ENCODE assay signal across 8 cellular contexts in the genomic region with DNA sequence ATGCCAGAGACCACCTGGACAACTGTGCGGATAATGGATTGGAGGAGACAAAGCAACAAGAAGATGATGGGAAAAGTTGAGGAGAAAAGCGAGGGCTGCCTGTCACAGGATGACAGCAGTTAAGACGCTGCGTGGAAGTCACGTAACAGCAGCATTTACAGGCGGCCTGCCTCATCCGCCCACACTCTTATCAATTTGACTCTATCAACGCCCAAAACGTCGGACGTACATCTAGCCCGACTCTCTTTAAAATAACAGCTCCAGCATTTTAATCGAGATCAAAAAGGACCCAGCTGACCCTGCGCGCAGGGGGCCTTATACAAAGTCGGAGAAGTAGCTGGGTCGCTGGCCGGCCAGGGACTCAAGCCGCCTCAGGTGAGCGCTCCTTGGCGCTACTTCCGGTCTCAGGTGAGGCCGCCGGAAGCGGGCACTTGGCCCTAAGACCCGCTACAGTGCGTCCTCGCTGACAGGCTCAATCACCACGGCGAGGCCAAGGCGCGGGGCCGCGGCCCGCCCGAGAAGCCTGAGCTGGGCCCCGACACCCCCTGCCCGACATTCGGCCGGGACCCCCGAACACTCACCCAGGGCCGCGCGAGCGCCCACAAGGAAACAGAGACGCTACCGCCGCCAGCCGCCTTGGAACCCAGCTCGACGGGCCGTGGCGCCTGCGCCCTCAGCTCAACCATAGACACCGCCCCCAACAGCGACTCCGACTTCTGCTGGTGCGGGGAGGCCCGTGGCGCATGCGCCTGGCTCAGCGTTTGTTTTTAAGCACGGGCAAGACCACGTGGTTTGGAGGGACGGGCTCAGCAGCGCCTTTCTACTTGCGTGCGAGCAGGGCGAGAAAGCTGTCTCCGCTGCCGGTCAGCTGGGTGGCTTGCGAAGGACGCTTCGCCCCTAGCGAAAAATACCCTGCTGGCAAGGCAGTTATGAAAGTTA. TPM values are rescaled to one million over a fixed set of nuclear protein-coding genes. Genes with fewer than 3 reads are reported as not detected.
DNase-seq lines count a peak whose midpoint lies in the region; ATAC-seq and TF ChIP-seq lines count a peak whose summit lies in the region.

TSS of gene ERCC6 (minus strand) at position 741 of the 939 bp plus-strand sequence.

- DNase-seq in GDM1 (lab: John Stamatoyannopoulos, UW): peak; percentile 94
- peak; percentile 98 for DNase-seq in HCEC 1CT
- peak; percentile 98 for DNase-seq in MM.1S
- DNase-seq in SIG-M5 (lab: John Stamatoyannopoulos, UW): peak; percentile 78
- DNase-seq in activated gamma-delta T cell (lab: John Stamatoyannopoulos, UW): peak; percentile 90
- peak; percentile 99 for DNase-seq in fibroblast of villous mesenchyme (ENCODE audit: low read depth)
- DNase-seq in stimulated activated naive CD8-positive, alpha-beta T cell treated with anti-CD3 and anti-CD28 coated beads, Interleukin-15, amount 100 ng/mL, for 72 hours: peak; percentile 95 to 98

- H2AFZ ChIP-seq in MM.1S (ENCODE audit: low read length) (peak within 1 kb of the TSS; percentile 79), neural cell (ENCODE audit: low read depth, low read length) (peak within 1 kb of the TSS; percentile 97)

- peak within 1 kb of the TSS; percentile 66 for H3K4me3 ChIP-seq in MM.1S (ENCODE audit: low read length)
- peak within 1 kb of the TSS; percentile 74 for H3K4me3 ChIP-seq in fibroblast of villous mesenchyme (ENCODE audit: low read depth, low read length)
- H3K4me3 ChIP-seq in neural cell (ENCODE audit: low read length): peak within 1 kb of the TSS; percentile 73

- no peak for TF ChIP-seq RAD21 in neural cell (conservative IDR thresholded peaks at IDR 0.05)

- no peaks in the 10 kb centered on the region for H3K27me3 ChIP-seq in MM.1S (replicated peaks; ENCODE audit: insufficient read depth, low read length)
- no peaks in the 10 kb centered on the region for H3K27me3 ChIP-seq in neural cell (ENCODE audit: insufficient read depth, low read depth, low read length)

- H3K79me2 ChIP-seq in MM.1S (ENCODE audit: low read length) (peaks cover 28% of the 10 kb centered on the region), neural cell (replicated peaks; ENCODE audit: insufficient read depth, low read length) (peaks cover 8% of the 10 kb centered on the region)

- peak; percentile 40 for TF ChIP-seq EP300 in neural cell (conservative IDR thresholded peaks at IDR 0.05; ENCODE audit: poor library complexity, severe bottlenecking)

- H3K27ac Mint-ChIP-seq in stimulated activated naive CD8-positive, alpha-beta T cell treated with anti-CD3 and anti-CD28 coated beads, Interleukin-15, amount 100 ng/mL, for 72 hours: peak within 1 kb of the TSS; percentile 98 to 99

- no peaks in the 10 kb centered on the region for H3K9me3 ChIP-seq in MM.1S (replicated peaks; ENCODE audit: insufficient read depth, low read length)
- no peaks in the 10 kb centered on the region for H3K9me3 ChIP-seq in neural cell (ENCODE audit: low read length)

- no peak for TF ChIP-seq CTCF in MM.1S (IDR thresholded peaks at IDR 0.05; ENCODE audit: low read length)
- TF ChIP-seq CTCF in fibroblast of villous mesenchyme (IDR thresholded peaks at IDR 0.05; ENCODE audit: insufficient read depth, low read depth, low read length): peak; percentile 13
- TF ChIP-seq CTCF in neural cell (IDR thresholded peaks at IDR 0.05; ENCODE audit: poor library complexity, severe bottlenecking): peak; percentile 51

- H3K9me3 Mint-ChIP-seq in stimulated activated naive CD8-positive, alpha-beta T cell treated with anti-CD3 and anti-CD28 coated beads, Interleukin-15, amount 100 ng/mL, for 72 hours: peaks cover 0 to 1% of the 10 kb centered on the region in 2 donors

- H3K4me3 Mint-ChIP-seq in stimulated activated naive CD8-positive, alpha-beta T cell treated with anti-CD3 and anti-CD28 coated beads, Interleukin-15, amount 100 ng/mL, for 72 hours: peak within 1 kb of the TSS; percentile 90 to 94

- H3K9ac ChIP-seq in MM.1S (ENCODE audit: low read length) (peak within 1 kb of the TSS; percentile 73), neural cell (ENCODE audit: low read length) (peak within 1 kb of the TSS; percentile 83)

- no peaks in the 10 kb centered on the region for H3K36me3 ChIP-seq in MM.1S (replicated peaks; ENCODE audit: insufficient read depth, low read length)
- no peaks in the 10 kb centered on the region for H3K36me3 ChIP-seq in neural cell (ENCODE audit: insufficient read depth, low read length)

- H3K27ac ChIP-seq in MM.1S (ENCODE audit: low read length) (peak within 1 kb of the TSS; percentile 67), neural cell (ENCODE audit: low read length) (peak within 1 kb of the TSS; percentile 85)

- H3F3A ChIP-seq in MM.1S (ENCODE audit: insufficient read depth, low read length) (peaks cover 10% of the 10 kb centered on the region), neural cell (ENCODE audit: insufficient read depth, low read length, poor library complexity, severe bottlenecking) (no peaks in the 10 kb centered on the region)

- H4K20me1 ChIP-seq in MM.1S (ENCODE audit: insufficient read depth, low read length) (0 out of 2 replicates have a peak, but pooled peaks cover 3% of the 10 kb centered on the region), neural cell (ENCODE audit: insufficient read depth) (no peaks in the 10 kb centered on the region)

- no peaks in the 10 kb centered on the region for H3K9me2 ChIP-seq in MM.1S (replicated peaks; ENCODE audit: insufficient read depth, low read length)
- H3K9me2 ChIP-seq in neural cell (ENCODE audit: insufficient read depth, low read length): no peaks in the 10 kb centered on the region

- peaks cover 20% of the 10 kb centered on the region for H3K4me1 ChIP-seq in MM.1S (ENCODE audit: low read length)

- H3K4me1 Mint-ChIP-seq in stimulated activated naive CD8-positive, alpha-beta T cell treated with anti-CD3 and anti-CD28 coated beads, Interleukin-15, amount 100 ng/mL, for 72 hours: peaks cover 46% of the 10 kb centered on the region

- peaks cover 33% of the 10 kb centered on the region for H3K27me3 Mint-ChIP-seq in stimulated activated naive CD8-positive, alpha-beta T cell treated with anti-CD3 and anti-CD28 coated beads, Interleukin-15, amount 100 ng/mL, for 72 hours

- H3K4me2 ChIP-seq in MM.1S (ENCODE audit: low read depth, low read length) (peak within 1 kb of the TSS; percentile 88), neural cell (ENCODE audit: low read length) (peak within 1 kb of the TSS; percentile 83)

- peak; percentile 93 for ATAC-seq in stimulated activated naive CD8-positive, alpha-beta T cell treated with anti-CD3 and anti-CD28 coated beads, Interleukin-15, amount 100 ng/mL, for 72 hours

TF ChIP-seq in neural cell, 6 proteins besides CTCF, POLR2A, EP300 and RAD21:
- TF ChIP-seq TAF1 (IDR thresholded peaks at IDR 0.05; ENCODE audit: low read depth) (peak; percentile 63), EZH2 (IDR thresholded peaks at IDR 0.05; ENCODE audit: borderline replicate concordance, insufficient read depth, low read length, poor library complexity, severe bottlenecking) (no peak), MXI1 (conservative IDR thresholded peaks at IDR 0.05; ENCODE audit: poor library complexity, severe bottlenecking) (peak; percentile 94), POLR2AphosphoS5 (IDR thresholded peaks at IDR 0.05) (peak; percentile 92), SMC3 (conservative IDR thresholded peaks at IDR 0.05; ENCODE audit: poor library complexity) (peak; percentile 27)
- TF ChIP-seq, protein P1, sequence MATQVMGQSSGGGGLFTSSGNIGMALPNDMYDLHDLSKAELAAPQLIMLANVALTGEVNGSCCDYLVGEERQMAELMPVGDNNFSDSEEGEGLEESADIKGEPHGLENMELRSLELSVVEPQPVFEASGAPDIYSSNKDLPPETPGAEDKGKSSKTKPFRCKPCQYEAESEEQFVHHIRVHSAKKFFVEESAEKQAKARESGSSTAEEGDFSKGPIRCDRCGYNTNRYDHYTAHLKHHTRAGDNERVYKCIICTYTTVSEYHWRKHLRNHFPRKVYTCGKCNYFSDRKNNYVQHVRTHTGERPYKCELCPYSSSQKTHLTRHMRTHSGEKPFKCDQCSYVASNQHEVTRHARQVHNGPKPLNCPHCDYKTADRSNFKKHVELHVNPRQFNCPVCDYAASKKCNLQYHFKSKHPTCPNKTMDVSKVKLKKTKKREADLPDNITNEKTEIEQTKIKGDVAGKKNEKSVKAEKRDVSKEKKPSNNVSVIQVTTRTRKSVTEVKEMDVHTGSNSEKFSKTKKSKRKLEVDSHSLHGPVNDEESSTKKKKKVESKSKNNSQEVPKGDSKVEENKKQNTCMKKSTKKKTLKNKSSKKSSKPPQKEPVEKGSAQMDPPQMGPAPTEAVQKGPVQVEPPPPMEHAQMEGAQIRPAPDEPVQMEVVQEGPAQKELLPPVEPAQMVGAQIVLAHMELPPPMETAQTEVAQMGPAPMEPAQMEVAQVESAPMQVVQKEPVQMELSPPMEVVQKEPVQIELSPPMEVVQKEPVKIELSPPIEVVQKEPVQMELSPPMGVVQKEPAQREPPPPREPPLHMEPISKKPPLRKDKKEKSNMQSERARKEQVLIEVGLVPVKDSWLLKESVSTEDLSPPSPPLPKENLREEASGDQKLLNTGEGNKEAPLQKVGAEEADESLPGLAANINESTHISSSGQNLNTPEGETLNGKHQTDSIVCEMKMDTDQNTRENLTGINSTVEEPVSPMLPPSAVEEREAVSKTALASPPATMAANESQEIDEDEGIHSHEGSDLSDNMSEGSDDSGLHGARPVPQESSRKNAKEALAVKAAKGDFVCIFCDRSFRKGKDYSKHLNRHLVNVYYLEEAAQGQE (IDR thresholded peaks at IDR 0.05; ENCODE audit: borderline replicate concordance): peak; percentile 58

RNA-seq across cellular contexts. Expression of gene ERCC6, which starts in this region (rescaled TPM):
- 16.1 and 35.4 TPM in 2 replicates for total RNA-seq in fibroblast of villous mesenchyme
- 13.9 and 16.8 TPM in 2 replicates for polyA plus RNA-seq in neural cell
- 58.4 and 63.1 TPM in 2 replicates for polyA minus RNA-seq in neural cell

Comparison
In these comparisons a context has a peak if more than half of its experiments do, and no peak if none do; other contexts are left out.
1. Peak in every context shown above with its lines: DNase-seq, ATAC-seq, H3K4me3 ChIP-seq and H3K27ac ChIP-seq.